ENCODE assay signal across 1 cellular context in genomic region chr16:85819711-85820110, GRCh38.
TF ChIP-seq lines count a peak whose summit lies in the region.

No MANE protein-coding gene starts in this region.

TF ChIP-seq in HCT116, 20 proteins besides CTCF, POLR2A, EP300 and RAD21 (continued from another document):
- TF ChIP-seq, protein P1, sequence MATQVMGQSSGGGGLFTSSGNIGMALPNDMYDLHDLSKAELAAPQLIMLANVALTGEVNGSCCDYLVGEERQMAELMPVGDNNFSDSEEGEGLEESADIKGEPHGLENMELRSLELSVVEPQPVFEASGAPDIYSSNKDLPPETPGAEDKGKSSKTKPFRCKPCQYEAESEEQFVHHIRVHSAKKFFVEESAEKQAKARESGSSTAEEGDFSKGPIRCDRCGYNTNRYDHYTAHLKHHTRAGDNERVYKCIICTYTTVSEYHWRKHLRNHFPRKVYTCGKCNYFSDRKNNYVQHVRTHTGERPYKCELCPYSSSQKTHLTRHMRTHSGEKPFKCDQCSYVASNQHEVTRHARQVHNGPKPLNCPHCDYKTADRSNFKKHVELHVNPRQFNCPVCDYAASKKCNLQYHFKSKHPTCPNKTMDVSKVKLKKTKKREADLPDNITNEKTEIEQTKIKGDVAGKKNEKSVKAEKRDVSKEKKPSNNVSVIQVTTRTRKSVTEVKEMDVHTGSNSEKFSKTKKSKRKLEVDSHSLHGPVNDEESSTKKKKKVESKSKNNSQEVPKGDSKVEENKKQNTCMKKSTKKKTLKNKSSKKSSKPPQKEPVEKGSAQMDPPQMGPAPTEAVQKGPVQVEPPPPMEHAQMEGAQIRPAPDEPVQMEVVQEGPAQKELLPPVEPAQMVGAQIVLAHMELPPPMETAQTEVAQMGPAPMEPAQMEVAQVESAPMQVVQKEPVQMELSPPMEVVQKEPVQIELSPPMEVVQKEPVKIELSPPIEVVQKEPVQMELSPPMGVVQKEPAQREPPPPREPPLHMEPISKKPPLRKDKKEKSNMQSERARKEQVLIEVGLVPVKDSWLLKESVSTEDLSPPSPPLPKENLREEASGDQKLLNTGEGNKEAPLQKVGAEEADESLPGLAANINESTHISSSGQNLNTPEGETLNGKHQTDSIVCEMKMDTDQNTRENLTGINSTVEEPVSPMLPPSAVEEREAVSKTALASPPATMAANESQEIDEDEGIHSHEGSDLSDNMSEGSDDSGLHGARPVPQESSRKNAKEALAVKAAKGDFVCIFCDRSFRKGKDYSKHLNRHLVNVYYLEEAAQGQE (IDR thresholded peaks at IDR 0.05; ENCODE audit: low read depth) = no peak
- TF ChIP-seq POLR2AphosphoS5 (IDR thresholded peaks at IDR 0.05; ENCODE audit: low read depth, low read length) = no peak
- TF ChIP-seq ATF3 (IDR thresholded peaks at IDR 0.05) = no peak
- no peak for TF ChIP-seq ZFX (IDR thresholded peaks at IDR 0.05)
- TF ChIP-seq ZBTB33 (IDR thresholded peaks at IDR 0.05; ENCODE audit: extremely low read depth, insufficient replicate concordance, low read length) = no peak
